28 cellular contexts compared by ENCODE assay signal in genomic region chr10:96338279-96338925, GRCh38. TPM values are rescaled to one million over a fixed set of nuclear protein-coding genes. Genes with fewer than 3 reads are reported as not detected.
"Had no signal": no experiment of that assay in that cellular context is flagged by ENCODE, and none has a peak within 500 bp of the region (broad histone marks: within the 10 kb centered on the region; RNA-seq: fewer than 3 reads in every experiment).

No MANE protein-coding gene starts in this region.

- H3K27ac ChIP-seq: cardiac muscle cell, epithelial cell of prostate, left lung, psoas muscle, right lobe of liver, testis, upper lobe of left lung had no signal

- H3K27me3 ChIP-seq: cardiac muscle cell, left lung, right lobe of liver, testis, upper lobe of left lung had no signal

- DNase-seq: activated CD4-positive, alpha-beta T cell treated with anti-CD3 and anti-CD28 coated beads, Interleukin-2, amount 10 ng/mL, durations not matched to agents 24 days and 14 days; activated CD8-positive, alpha-beta memory T cell treated with anti-CD3 and anti-CD28 coated beads for 24 hours; activated naive CD8-positive, alpha-beta T cell treated with anti-CD3 and anti-CD28 coated beads for 36 hours; amniotic stem cell; endodermal cell; foreskin fibroblast; glutamatergic neuron; kidney; left lung; naive B cell; psoas muscle; right lobe of liver; small intestine; stimulated activated CD4-positive, alpha-beta T cell treated with anti-CD3 and anti-CD28 coated beads, Interleukin-15, amount 100 ng/mL, for 24 hours; stimulated activated CD4-positive, alpha-beta T cell treated with anti-CD3 and anti-CD28 coated beads, Interleukin-2, amount 100 ng/mL, for 48 hours; T1000; testis; upper lobe of left lung had no signal

- H3K4me1 Mint-ChIP-seq: activated CD4-positive, alpha-beta T cell treated with anti-CD3 and anti-CD28 coated beads, Interleukin-2, amount 10 ng/mL, durations not matched to agents 24 days and 14 days had no signal

- H3K27ac Mint-ChIP-seq: activated CD4-positive, alpha-beta T cell treated with anti-CD3 and anti-CD28 coated beads, Interleukin-2, amount 10 ng/mL, durations not matched to agents 24 days and 14 days; activated naive CD8-positive, alpha-beta T cell treated with anti-CD3 and anti-CD28 coated beads for 36 hours; activated T-helper 1 cell treated with anti-CD3 and anti-CD28 coated beads, Interleukin-12 subunit alpha, Interleukin-12 subunit beta, Interleukin-2, Interleukin-4 antibody, amounts not matched to agents 30 ng/mL and 10 ng/mL and 1 ng/mL, durations not matched to agents 14 hours and 24 hours and 36 hours; endodermal cell; naive B cell; stimulated activated naive CD8-positive, alpha-beta T cell treated with anti-CD3 and anti-CD28 coated beads, Interleukin-15, Interleukin-2, amounts not matched to agents 100 ng/mL and 50 ng/mL, for 24 hours had no signal

- H3K9me3 Mint-ChIP-seq: activated CD4-positive, alpha-beta T cell treated with anti-CD3 and anti-CD28 coated beads, Interleukin-2, amount 10 ng/mL, durations not matched to agents 24 days and 14 days; activated naive CD8-positive, alpha-beta T cell treated with anti-CD3 and anti-CD28 coated beads for 36 hours; activated T-helper 1 cell treated with anti-CD3 and anti-CD28 coated beads, Interleukin-12 subunit alpha, Interleukin-12 subunit beta, Interleukin-2, Interleukin-4 antibody, amounts not matched to agents 30 ng/mL and 10 ng/mL and 1 ng/mL, durations not matched to agents 14 hours and 24 hours and 36 hours; endodermal cell; naive B cell; neural crest cell; stimulated activated naive CD8-positive, alpha-beta T cell treated with anti-CD3 and anti-CD28 coated beads, Interleukin-15, Interleukin-2, amounts not matched to agents 100 ng/mL and 50 ng/mL, for 24 hours had no signal

- H3K4me3 ChIP-seq: cardiac muscle cell, left lung, psoas muscle, right lobe of liver, testis, upper lobe of left lung had no signal

- ATAC-seq: left lung, psoas muscle, right lobe of liver had no signal

- H3K36me3 Mint-ChIP-seq: activated naive CD8-positive, alpha-beta T cell treated with anti-CD3 and anti-CD28 coated beads for 36 hours; naive B cell had no signal

- H3K4me3 Mint-ChIP-seq: activated CD4-positive, alpha-beta T cell treated with anti-CD3 and anti-CD28 coated beads, Interleukin-2, amount 10 ng/mL, durations not matched to agents 24 days and 14 days; activated naive CD8-positive, alpha-beta T cell treated with anti-CD3 and anti-CD28 coated beads for 36 hours; activated T-helper 1 cell treated with anti-CD3 and anti-CD28 coated beads, Interleukin-12 subunit alpha, Interleukin-12 subunit beta, Interleukin-2, Interleukin-4 antibody, amounts not matched to agents 30 ng/mL and 10 ng/mL and 1 ng/mL, durations not matched to agents 14 hours and 24 hours and 36 hours; endodermal cell; naive B cell; neural crest cell; stimulated activated naive CD8-positive, alpha-beta T cell treated with anti-CD3 and anti-CD28 coated beads, Interleukin-15, Interleukin-2, amounts not matched to agents 100 ng/mL and 50 ng/mL, for 24 hours had no signal

RNA-seq across cellular contexts. Expression of gene OPALIN, which starts 20.4 kb away (rescaled TPM):
- total RNA-seq: activated CD4-positive, alpha-beta T cell treated with anti-CD3 and anti-CD28 coated beads, Interleukin-2, amount 10 ng/mL, durations not matched to agents 24 days and 14 days; activated naive CD8-positive, alpha-beta T cell treated with anti-CD3 and anti-CD28 coated beads for 36 hours; activated T-helper 1 cell treated with anti-CD3 and anti-CD28 coated beads, Interleukin-12 subunit alpha, Interleukin-12 subunit beta, Interleukin-2, Interleukin-4 antibody, amounts not matched to agents 30 ng/mL and 10 ng/mL and 1 ng/mL, durations not matched to agents 14 hours and 24 hours and 36 hours; cardiac muscle cell; dermis microvascular lymphatic vessel endothelial cell; endodermal cell; kidney; left lung; lung microvascular endothelial cell; mononuclear cell; neural crest cell; osteoblast; psoas muscle; right lobe of liver; T-helper 1 cell treated with Interleukin-12 subunit alpha and Interleukin-12 subunit beta and Interleukin-4 antibody, amounts not matched to agents 30 ng/mL and 1 ng/mL, for 36 hours; testis; upper lobe of left lung had no signal

RNA-seq across cellular contexts. Expression of gene DNTT, which starts 34.2 kb away (rescaled TPM):
- total RNA-seq: activated CD4-positive, alpha-beta T cell treated with anti-CD3 and anti-CD28 coated beads, Interleukin-2, amount 10 ng/mL, durations not matched to agents 24 days and 14 days; activated naive CD8-positive, alpha-beta T cell treated with anti-CD3 and anti-CD28 coated beads for 36 hours; activated T-helper 1 cell treated with anti-CD3 and anti-CD28 coated beads, Interleukin-12 subunit alpha, Interleukin-12 subunit beta, Interleukin-2, Interleukin-4 antibody, amounts not matched to agents 30 ng/mL and 10 ng/mL and 1 ng/mL, durations not matched to agents 14 hours and 24 hours and 36 hours; cardiac muscle cell; dermis microvascular lymphatic vessel endothelial cell; endodermal cell; kidney; left lung; lung microvascular endothelial cell; neural crest cell; osteoblast; psoas muscle; right lobe of liver; T-helper 1 cell treated with Interleukin-12 subunit alpha and Interleukin-12 subunit beta and Interleukin-4 antibody, amounts not matched to agents 30 ng/mL and 1 ng/mL, for 36 hours; upper lobe of left lung had no signal
